1 cellular context compared by ENCODE assay signal in the genomic region with DNA sequence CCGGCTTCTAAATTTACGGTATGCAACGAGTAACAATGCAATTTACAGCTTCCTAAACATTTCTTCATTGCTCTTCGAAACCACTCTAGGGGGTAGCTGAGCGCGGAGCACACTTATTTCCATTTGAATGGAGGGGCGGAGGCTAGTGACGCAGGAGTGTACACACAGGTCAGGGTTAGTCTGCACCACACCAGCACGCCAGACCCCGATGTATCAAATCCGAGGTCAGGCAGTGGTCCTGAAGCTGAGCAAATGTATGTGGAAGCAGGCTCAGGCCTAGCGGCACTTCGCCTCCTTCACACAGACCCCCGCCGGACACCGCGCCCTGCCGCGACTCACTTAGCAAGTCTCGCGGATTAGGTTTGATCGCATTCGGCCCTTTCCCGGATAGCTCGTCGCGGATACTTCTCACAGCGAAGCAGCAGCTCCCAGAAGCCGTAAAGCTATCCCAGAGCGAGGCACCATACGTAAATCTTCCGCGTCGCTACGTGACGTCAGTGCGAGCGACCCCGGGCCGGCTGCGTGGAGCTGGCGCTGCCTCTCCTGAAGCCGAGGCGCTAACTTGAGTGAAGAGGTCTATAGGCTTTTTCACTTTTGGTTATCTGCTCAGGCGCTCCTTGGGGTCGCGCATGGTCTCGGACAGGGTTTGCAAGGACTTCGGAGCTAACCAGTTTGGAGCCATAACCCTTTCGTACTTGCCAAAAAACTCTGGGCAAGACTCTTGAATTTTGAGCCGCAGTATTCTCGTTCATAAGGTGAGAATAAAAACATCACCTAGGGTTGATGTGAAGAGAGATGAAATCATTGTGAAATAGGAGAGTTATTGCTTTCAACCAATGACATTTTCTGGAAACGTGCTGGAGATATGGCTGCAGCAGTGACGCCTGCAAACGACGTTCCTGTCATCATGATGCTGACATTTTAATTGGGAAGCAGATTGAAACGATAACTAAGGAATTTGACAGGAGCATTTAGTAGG.
A peak's percentile ranks its signal among the peaks of the same experiment; 100 is the strongest.
TF ChIP-seq lines count a peak whose summit lies in the region.

A gene with protein sequence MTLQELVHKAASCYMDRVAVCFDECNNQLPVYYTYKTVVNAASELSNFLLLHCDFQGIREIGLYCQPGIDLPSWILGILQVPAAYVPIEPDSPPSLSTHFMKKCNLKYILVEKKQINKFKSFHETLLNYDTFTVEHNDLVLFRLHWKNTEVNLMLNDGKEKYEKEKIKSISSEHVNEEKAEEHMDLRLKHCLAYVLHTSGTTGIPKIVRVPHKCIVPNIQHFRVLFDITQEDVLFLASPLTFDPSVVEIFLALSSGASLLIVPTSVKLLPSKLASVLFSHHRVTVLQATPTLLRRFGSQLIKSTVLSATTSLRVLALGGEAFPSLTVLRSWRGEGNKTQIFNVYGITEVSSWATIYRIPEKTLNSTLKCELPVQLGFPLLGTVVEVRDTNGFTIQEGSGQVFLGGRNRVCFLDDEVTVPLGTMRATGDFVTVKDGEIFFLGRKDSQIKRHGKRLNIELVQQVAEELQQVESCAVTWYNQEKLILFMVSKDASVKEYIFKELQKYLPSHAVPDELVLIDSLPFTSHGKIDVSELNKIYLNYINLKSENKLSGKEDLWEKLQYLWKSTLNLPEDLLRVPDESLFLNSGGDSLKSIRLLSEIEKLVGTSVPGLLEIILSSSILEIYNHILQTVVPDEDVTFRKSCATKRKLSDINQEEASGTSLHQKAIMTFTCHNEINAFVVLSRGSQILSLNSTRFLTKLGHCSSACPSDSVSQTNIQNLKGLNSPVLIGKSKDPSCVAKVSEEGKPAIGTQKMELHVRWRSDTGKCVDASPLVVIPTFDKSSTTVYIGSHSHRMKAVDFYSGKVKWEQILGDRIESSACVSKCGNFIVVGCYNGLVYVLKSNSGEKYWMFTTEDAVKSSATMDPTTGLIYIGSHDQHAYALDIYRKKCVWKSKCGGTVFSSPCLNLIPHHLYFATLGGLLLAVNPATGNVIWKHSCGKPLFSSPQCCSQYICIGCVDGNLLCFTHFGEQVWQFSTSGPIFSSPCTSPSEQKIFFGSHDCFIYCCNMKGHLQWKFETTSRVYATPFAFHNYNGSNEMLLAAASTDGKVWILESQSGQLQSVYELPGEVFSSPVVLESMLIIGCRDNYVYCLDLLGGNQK (minus strand): TSS at position 469 of the 979 bp plus-strand sequence. CDS start 3,192 bp downstream, outside the sequence.

TF ChIP-seq in GM23338, 12 proteins besides CTCF, POLR2A, EP300 and RAD21 (continued from another document):
- TF ChIP-seq, protein P1, sequence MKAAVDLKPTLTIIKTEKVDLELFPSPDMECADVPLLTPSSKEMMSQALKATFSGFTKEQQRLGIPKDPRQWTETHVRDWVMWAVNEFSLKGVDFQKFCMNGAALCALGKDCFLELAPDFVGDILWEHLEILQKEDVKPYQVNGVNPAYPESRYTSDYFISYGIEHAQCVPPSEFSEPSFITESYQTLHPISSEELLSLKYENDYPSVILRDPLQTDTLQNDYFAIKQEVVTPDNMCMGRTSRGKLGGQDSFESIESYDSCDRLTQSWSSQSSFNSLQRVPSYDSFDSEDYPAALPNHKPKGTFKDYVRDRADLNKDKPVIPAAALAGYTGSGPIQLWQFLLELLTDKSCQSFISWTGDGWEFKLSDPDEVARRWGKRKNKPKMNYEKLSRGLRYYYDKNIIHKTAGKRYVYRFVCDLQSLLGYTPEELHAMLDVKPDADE (IDR thresholded peaks at IDR 0.05), result peak; percentile 55
